ENCODE assay signal across 19 cellular contexts in genomic region chr7:43438897-43439479, GRCh38.
"Had no signal": no experiment of that assay in that cellular context is flagged by ENCODE, and none has a peak within 500 bp of the region (broad histone marks: within the 10 kb centered on the region; RNA-seq: fewer than 3 reads in every experiment).

No MANE protein-coding gene starts in this region.

- ATAC-seq: sciatic nerve had no signal

- H3K4me3 Mint-ChIP-seq: activated naive CD8-positive, alpha-beta T cell; activated T-cell treated with anti-CD3 and anti-CD28 coated beads, Interleukin-2, amount 50 U/mL, for 72 hours; brain; effector memory CD8-positive, alpha-beta T cell; natural killer cell; stimulated activated effector memory CD8-positive, alpha-beta T cell treated with anti-CD3 and anti-CD28 coated beads, Interleukin-12 subunit alpha, Interleukin-12 subunit beta, amount 100 ng/mL, for 72 hours; stimulated activated naive CD8-positive, alpha-beta T cell treated with anti-CD3 and anti-CD28 coated beads, Interleukin-15, Interleukin-2, amounts not matched to agents 100 ng/mL and 50 ng/mL, for 24 hours had no signal

- H3K4me1 ChIP-seq: colonic mucosa, heart left ventricle, left lung, lower lobe of right lung, upper lobe of left lung, vagina had no signal

- H3K27me3 ChIP-seq: cardiac muscle cell, colonic mucosa, left lung, upper lobe of left lung, vagina had no signal

- H3K4me3 ChIP-seq: cardiac muscle cell, colonic mucosa, heart left ventricle, left lung, lower lobe of right lung, skin epidermis, thoracic aorta, upper lobe of left lung, vagina had no signal

- DNase-seq: aorta, cerebellar nuclear complex, heart left ventricle had no signal

- H3K9me3 Mint-ChIP-seq: activated T-cell treated with anti-CD3 and anti-CD28 coated beads, Interleukin-2, amount 50 U/mL, for 72 hours; brain; effector memory CD8-positive, alpha-beta T cell; natural killer cell; stimulated activated effector memory CD8-positive, alpha-beta T cell treated with anti-CD3 and anti-CD28 coated beads, Interleukin-12 subunit alpha, Interleukin-12 subunit beta, amount 100 ng/mL, for 72 hours; stimulated activated naive CD8-positive, alpha-beta T cell treated with anti-CD3 and anti-CD28 coated beads, Interleukin-15, Interleukin-2, amounts not matched to agents 100 ng/mL and 50 ng/mL, for 24 hours had no signal

- H3K27me3 Mint-ChIP-seq: stimulated activated naive CD8-positive, alpha-beta T cell treated with anti-CD3 and anti-CD28 coated beads, Interleukin-15, Interleukin-2, amounts not matched to agents 100 ng/mL and 50 ng/mL, for 24 hours had no signal

- H3K36me3 ChIP-seq: cardiac muscle cell, colonic mucosa, heart left ventricle, left lung, lower lobe of right lung, thoracic aorta, upper lobe of left lung, vagina had no signal

- H3K36me3 Mint-ChIP-seq: activated naive CD8-positive, alpha-beta T cell; natural killer cell; stimulated activated effector memory CD8-positive, alpha-beta T cell treated with anti-CD3 and anti-CD28 coated beads, Interleukin-12 subunit alpha, Interleukin-12 subunit beta, amount 100 ng/mL, for 72 hours had no signal

- H3K9me3 ChIP-seq: colonic mucosa, heart left ventricle, left lung, lower lobe of right lung, thoracic aorta, upper lobe of left lung, vagina had no signal

- H3K27ac ChIP-seq: cardiac muscle cell, colonic mucosa, heart left ventricle, left lung, lower lobe of right lung, skin epidermis, thoracic aorta, upper lobe of left lung, vagina had no signal

- H3K27ac Mint-ChIP-seq: activated naive CD8-positive, alpha-beta T cell; activated T-cell treated with anti-CD3 and anti-CD28 coated beads, Interleukin-2, amount 50 U/mL, for 72 hours; brain; effector memory CD8-positive, alpha-beta T cell; natural killer cell; stimulated activated effector memory CD8-positive, alpha-beta T cell treated with anti-CD3 and anti-CD28 coated beads, Interleukin-12 subunit alpha, Interleukin-12 subunit beta, amount 100 ng/mL, for 72 hours; stimulated activated naive CD8-positive, alpha-beta T cell treated with anti-CD3 and anti-CD28 coated beads, Interleukin-15, Interleukin-2, amounts not matched to agents 100 ng/mL and 50 ng/mL, for 24 hours had no signal

- H3K4me1 Mint-ChIP-seq: natural killer cell had no signal
